ENCODE assay signal across 1 cellular context in the genomic region with DNA sequence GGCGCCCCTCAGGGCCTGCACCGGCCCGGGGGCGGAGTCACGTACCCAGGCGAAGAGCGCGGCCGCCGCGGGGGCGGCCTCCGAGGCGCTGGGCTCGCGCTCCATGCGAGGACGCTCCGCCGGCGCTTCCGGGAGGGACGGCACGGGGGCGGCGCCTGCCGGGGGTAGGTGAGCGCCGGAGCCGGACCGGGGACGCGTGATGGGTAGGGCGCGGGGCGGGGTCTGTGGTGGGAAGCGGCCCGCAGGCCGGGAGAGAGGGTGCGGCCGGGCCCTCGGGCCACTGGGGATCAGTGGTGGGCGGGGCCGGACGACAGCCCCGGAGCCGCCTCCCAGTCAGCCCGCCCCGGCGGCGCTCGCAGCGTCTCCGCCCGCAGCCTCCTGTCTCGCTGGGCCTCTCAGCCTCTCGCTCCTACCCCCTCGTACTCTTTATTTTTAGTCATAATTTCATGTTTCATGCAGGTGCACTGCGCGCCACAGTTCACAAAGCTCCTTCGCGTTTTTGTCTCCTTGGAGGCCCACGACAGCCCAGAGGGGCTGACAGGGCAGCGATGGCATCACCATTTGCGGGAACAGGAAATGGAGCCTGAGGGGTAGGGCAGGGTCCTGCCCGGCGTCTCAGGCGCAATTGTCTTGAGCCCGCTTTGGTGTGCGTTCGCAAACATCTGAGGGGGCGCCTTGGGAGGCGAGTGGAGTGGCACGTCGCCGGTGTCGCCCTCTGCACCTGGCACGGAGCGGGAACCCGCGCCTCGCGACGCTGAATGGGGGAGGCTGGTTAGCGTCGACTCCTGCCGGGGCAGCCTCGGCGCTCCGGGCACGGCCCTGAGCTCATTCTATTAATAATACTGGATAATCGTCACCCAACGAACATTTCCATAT.
TF ChIP-seq lines count a peak whose summit lies in the region.

A gene (minus strand): TSS at position 142 of the 876 bp plus-strand sequence. CDS start 37 bp downstream, at position 105.

TF ChIP-seq in HepG2, 621 proteins besides CTCF, POLR2A, EP300 and RAD21 (continued from another document and continues in another):
- TF ChIP-seq, protein P1, sequence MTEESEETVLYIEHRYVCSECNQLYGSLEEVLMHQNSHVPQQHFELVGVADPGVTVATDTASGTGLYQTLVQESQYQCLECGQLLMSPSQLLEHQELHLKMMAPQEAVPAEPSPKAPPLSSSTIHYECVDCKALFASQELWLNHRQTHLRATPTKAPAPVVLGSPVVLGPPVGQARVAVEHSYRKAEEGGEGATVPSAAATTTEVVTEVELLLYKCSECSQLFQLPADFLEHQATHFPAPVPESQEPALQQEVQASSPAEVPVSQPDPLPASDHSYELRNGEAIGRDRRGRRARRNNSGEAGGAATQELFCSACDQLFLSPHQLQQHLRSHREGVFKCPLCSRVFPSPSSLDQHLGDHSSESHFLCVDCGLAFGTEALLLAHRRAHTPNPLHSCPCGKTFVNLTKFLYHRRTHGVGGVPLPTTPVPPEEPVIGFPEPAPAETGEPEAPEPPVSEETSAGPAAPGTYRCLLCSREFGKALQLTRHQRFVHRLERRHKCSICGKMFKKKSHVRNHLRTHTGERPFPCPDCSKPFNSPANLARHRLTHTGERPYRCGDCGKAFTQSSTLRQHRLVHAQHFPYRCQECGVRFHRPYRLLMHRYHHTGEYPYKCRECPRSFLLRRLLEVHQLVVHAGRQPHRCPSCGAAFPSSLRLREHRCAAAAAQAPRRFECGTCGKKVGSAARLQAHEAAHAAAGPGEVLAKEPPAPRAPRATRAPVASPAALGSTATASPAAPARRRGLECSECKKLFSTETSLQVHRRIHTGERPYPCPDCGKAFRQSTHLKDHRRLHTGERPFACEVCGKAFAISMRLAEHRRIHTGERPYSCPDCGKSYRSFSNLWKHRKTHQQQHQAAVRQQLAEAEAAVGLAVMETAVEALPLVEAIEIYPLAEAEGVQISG (CRISPR knock-in tag; IDR thresholded peaks at IDR 0.05) = peak; percentile 71
- TF ChIP-seq TEAD3 (CRISPR knock-in tag; optimal IDR thresholded peaks at IDR 0.05; ENCODE audit: borderline replicate concordance) (peak; percentile 18), ZNF781 (CRISPR knock-in tag; IDR thresholded peaks at IDR 0.05; ENCODE audit: borderline replicate concordance, not compliant biosample characterization) (peak; percentile 36), PHF8 (CRISPR knock-in tag; IDR thresholded peaks at IDR 0.05) (peak; percentile 82), IRF2 (CRISPR knock-in tag; IDR thresholded peaks at IDR 0.05) (peak; percentile 16; the same call in 1 of the 2 replicates), NFKB2 (CRISPR knock-in tag; IDR thresholded peaks at IDR 0.05; ENCODE audit: borderline replicate concordance) (peak; percentile 41; the same call in 1 of the 2 replicates), MED1 (CRISPR knock-in tag; IDR thresholded peaks at IDR 0.05) (peak; percentile 23; the same call in 1 of the 2 replicates), NCOA1 (CRISPR knock-in tag; IDR thresholded peaks at IDR 0.05) (peak; percentile 86), RFX5 (IDR thresholded peaks at IDR 0.05; ENCODE audit: low read depth, low read length) (no peak), ZNF605 (CRISPR knock-in tag; IDR thresholded peaks at IDR 0.05) (peak; percentile 75; the same call in 1 of the 2 replicates), ASH2L (IDR thresholded peaks at IDR 0.05; ENCODE audit: insufficient read length, low read depth, low read length) (peak; percentile 66), ZNF598 (CRISPR knock-in tag; IDR thresholded peaks at IDR 0.05; ENCODE audit: borderline replicate concordance) (no peak), PITX1 (CRISPR knock-in tag; IDR thresholded peaks at IDR 0.05) (no peak), CBFB (CRISPR knock-in tag; IDR thresholded peaks at IDR 0.05) (no peak), GFI1 (CRISPR knock-in tag; IDR thresholded peaks at IDR 0.05; ENCODE audit: borderline replicate concordance) (0 out of 2 replicates have a peak, but pooled peaks have one; percentile 5), HIVEP1 (CRISPR knock-in tag; IDR thresholded peaks at IDR 0.05) (peak; percentile 78; the same call in 1 of the 2 replicates), SMAD9 (CRISPR knock-in tag; IDR thresholded peaks at IDR 0.05) (peak; percentile 85; the same call in 1 of the 2 replicates), ARID2 (CRISPR knock-in tag; IDR thresholded peaks at IDR 0.05; ENCODE audit: borderline replicate concordance) (peak; percentile 87; the same call in 1 of the 2 replicates), ZNF335 (CRISPR knock-in tag; IDR thresholded peaks at IDR 0.05) (no peak), ZNF652 (CRISPR knock-in tag; IDR thresholded peaks at IDR 0.05; ENCODE audit: borderline replicate concordance, low read depth) (peak; percentile 9; the same call in 1 of the 2 replicates), DR1 (CRISPR knock-in tag; IDR thresholded peaks at IDR 0.05) (0 out of 2 replicates have a peak, but pooled peaks have one; percentile 17), TP53 (CRISPR knock-in tag; conservative IDR thresholded peaks at IDR 0.05) (0 out of 2 replicates have a peak, but pooled peaks have one; percentile 21), ZNF670 (CRISPR knock-in tag; IDR thresholded peaks at IDR 0.05; ENCODE audit: borderline replicate concordance) (peak; percentile 70; the same call in 1 of the 2 replicates), ZSCAN25 (CRISPR knock-in tag; IDR thresholded peaks at IDR 0.05) (peak; percentile 32; the same call in 1 of the 2 replicates), ATRX (CRISPR knock-in tag; IDR thresholded peaks at IDR 0.05; ENCODE audit: borderline replicate concordance) (no peak), ZNF547 (CRISPR knock-in tag; IDR thresholded peaks at IDR 0.05) (peak; percentile 29; the same call in 1 of the 2 replicates), RARA (CRISPR knock-in tag; IDR thresholded peaks at IDR 0.05) (peak; percentile 8; the same call in 1 of the 2 replicates), ZNF260 (CRISPR knock-in tag; IDR thresholded peaks at IDR 0.05; ENCODE audit: borderline replicate concordance, low read depth) (no peak)
- TF ChIP-seq, protein P2, sequence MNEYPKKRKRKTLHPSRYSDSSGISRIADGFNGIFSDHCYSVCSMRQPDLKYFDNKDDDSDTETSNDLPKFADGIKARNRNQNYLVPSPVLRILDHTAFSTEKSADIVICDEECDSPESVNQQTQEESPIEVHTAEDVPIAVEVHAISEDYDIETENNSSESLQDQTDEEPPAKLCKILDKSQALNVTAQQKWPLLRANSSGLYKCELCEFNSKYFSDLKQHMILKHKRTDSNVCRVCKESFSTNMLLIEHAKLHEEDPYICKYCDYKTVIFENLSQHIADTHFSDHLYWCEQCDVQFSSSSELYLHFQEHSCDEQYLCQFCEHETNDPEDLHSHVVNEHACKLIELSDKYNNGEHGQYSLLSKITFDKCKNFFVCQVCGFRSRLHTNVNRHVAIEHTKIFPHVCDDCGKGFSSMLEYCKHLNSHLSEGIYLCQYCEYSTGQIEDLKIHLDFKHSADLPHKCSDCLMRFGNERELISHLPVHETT (CRISPR knock-in tag; conservative IDR thresholded peaks at IDR 0.05) = peak; percentile 49; the same call in 1 of the 2 replicates
- TF ChIP-seq, protein P3, sequence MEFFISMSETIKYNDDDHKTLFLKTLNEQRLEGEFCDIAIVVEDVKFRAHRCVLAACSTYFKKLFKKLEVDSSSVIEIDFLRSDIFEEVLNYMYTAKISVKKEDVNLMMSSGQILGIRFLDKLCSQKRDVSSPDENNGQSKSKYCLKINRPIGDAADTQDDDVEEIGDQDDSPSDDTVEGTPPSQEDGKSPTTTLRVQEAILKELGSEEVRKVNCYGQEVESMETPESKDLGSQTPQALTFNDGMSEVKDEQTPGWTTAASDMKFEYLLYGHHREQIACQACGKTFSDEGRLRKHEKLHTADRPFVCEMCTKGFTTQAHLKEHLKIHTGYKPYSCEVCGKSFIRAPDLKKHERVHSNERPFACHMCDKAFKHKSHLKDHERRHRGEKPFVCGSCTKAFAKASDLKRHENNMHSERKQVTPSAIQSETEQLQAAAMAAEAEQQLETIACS (CRISPR knock-in tag; IDR thresholded peaks at IDR 0.05) = no peak
- TF ChIP-seq, protein P4, sequence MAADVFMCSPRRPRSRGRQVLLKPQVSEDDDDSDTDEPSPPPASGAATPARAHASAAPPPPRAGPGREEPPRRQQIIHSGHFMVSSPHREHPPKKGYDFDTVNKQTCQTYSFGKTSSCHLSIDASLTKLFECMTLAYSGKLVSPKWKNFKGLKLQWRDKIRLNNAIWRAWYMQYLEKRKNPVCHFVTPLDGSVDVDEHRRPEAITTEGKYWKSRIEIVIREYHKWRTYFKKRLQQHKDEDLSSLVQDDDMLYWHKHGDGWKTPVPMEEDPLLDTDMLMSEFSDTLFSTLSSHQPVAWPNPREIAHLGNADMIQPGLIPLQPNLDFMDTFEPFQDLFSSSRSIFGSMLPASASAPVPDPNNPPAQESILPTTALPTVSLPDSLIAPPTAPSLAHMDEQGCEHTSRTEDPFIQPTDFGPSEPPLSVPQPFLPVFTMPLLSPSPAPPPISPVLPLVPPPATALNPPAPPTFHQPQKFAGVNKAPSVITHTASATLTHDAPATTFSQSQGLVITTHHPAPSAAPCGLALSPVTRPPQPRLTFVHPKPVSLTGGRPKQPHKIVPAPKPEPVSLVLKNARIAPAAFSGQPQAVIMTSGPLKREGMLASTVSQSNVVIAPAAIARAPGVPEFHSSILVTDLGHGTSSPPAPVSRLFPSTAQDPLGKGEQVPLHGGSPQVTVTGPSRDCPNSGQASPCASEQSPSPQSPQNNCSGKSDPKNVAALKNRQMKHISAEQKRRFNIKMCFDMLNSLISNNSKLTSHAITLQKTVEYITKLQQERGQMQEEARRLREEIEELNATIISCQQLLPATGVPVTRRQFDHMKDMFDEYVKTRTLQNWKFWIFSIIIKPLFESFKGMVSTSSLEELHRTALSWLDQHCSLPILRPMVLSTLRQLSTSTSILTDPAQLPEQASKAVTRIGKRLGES (CRISPR knock-in tag; IDR thresholded peaks at IDR 0.05; ENCODE audit: borderline replicate concordance) = no peak; the same call in 1 of the 2 replicates
- TF ChIP-seq, protein P5, sequence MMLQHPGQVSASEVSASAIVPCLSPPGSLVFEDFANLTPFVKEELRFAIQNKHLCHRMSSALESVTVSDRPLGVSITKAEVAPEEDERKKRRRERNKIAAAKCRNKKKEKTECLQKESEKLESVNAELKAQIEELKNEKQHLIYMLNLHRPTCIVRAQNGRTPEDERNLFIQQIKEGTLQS (CRISPR knock-in tag; IDR thresholded peaks at IDR 0.05) = 0 out of 2 replicates have a peak, but pooled peaks have one; percentile 40
- TF ChIP-seq, protein P6, sequence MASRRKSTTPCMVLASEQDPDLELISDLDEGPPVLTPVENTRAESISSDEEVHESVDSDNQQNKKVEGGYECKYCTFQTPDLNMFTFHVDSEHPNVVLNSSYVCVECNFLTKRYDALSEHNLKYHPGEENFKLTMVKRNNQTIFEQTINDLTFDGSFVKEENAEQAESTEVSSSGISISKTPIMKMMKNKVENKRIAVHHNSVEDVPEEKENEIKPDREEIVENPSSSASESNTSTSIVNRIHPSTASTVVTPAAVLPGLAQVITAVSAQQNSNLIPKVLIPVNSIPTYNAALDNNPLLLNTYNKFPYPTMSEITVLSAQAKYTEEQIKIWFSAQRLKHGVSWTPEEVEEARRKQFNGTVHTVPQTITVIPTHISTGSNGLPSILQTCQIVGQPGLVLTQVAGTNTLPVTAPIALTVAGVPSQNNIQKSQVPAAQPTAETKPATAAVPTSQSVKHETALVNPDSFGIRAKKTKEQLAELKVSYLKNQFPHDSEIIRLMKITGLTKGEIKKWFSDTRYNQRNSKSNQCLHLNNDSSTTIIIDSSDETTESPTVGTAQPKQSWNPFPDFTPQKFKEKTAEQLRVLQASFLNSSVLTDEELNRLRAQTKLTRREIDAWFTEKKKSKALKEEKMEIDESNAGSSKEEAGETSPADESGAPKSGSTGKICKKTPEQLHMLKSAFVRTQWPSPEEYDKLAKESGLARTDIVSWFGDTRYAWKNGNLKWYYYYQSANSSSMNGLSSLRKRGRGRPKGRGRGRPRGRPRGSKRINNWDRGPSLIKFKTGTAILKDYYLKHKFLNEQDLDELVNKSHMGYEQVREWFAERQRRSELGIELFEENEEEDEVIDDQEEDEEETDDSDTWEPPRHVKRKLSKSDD (CRISPR knock-in tag; IDR thresholded peaks at IDR 0.05; ENCODE audit: low read depth) = peak; percentile 52
- TF ChIP-seq, protein P7, sequence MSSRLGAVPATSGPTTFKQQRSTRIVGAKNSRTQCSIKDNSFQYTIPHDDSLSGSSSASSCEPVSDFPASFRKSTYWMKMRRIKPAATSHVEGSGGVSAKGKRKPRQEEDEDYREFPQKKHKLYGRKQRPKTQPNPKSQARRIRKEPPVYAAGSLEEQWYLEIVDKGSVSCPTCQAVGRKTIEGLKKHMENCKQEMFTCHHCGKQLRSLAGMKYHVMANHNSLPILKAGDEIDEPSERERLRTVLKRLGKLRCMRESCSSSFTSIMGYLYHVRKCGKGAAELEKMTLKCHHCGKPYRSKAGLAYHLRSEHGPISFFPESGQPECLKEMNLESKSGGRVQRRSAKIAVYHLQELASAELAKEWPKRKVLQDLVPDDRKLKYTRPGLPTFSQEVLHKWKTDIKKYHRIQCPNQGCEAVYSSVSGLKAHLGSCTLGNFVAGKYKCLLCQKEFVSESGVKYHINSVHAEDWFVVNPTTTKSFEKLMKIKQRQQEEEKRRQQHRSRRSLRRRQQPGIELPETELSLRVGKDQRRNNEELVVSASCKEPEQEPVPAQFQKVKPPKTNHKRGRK (CRISPR knock-in tag; IDR thresholded peaks at IDR 0.05) = no peak
- TF ChIP-seq, protein P8, sequence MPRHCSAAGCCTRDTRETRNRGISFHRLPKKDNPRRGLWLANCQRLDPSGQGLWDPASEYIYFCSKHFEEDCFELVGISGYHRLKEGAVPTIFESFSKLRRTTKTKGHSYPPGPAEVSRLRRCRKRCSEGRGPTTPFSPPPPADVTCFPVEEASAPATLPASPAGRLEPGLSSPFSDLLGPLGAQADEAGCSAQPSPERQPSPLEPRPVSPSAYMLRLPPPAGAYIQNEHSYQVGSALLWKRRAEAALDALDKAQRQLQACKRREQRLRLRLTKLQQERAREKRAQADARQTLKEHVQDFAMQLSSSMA (CRISPR knock-in tag; IDR thresholded peaks at IDR 0.05) = no peak
- TF ChIP-seq, protein P9, sequence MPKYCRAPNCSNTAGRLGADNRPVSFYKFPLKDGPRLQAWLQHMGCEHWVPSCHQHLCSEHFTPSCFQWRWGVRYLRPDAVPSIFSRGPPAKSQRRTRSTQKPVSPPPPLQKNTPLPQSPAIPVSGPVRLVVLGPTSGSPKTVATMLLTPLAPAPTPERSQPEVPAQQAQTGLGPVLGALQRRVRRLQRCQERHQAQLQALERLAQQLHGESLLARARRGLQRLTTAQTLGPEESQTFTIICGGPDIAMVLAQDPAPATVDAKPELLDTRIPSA (CRISPR knock-in tag; IDR thresholded peaks at IDR 0.05; ENCODE audit: borderline replicate concordance) = no peak
- TF ChIP-seq, protein P10, sequence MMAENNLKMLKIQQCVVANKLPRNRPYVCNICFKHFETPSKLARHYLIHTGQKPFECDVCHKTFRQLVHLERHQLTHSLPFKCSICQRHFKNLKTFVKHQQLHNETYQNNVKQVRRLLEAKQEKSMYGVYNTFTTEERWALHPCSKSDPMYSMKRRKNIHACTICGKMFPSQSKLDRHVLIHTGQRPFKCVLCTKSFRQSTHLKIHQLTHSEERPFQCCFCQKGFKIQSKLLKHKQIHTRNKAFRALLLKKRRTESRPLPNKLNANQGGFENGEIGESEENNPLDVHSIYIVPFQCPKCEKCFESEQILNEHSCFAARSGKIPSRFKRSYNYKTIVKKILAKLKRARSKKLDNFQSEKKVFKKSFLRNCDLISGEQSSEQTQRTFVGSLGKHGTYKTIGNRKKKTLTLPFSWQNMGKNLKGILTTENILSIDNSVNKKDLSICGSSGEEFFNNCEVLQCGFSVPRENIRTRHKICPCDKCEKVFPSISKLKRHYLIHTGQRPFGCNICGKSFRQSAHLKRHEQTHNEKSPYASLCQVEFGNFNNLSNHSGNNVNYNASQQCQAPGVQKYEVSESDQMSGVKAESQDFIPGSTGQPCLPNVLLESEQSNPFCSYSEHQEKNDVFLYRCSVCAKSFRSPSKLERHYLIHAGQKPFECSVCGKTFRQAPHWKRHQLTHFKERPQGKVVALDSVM (CRISPR knock-in tag; IDR thresholded peaks at IDR 0.05) = peak; percentile 97
- TF ChIP-seq, protein P11, sequence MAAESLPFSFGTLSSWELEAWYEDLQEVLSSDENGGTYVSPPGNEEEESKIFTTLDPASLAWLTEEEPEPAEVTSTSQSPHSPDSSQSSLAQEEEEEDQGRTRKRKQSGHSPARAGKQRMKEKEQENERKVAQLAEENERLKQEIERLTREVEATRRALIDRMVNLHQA (CRISPR knock-in tag; IDR thresholded peaks at IDR 0.05) = no peak
